7 cellular contexts compared by ENCODE assay signal in the genomic region with DNA sequence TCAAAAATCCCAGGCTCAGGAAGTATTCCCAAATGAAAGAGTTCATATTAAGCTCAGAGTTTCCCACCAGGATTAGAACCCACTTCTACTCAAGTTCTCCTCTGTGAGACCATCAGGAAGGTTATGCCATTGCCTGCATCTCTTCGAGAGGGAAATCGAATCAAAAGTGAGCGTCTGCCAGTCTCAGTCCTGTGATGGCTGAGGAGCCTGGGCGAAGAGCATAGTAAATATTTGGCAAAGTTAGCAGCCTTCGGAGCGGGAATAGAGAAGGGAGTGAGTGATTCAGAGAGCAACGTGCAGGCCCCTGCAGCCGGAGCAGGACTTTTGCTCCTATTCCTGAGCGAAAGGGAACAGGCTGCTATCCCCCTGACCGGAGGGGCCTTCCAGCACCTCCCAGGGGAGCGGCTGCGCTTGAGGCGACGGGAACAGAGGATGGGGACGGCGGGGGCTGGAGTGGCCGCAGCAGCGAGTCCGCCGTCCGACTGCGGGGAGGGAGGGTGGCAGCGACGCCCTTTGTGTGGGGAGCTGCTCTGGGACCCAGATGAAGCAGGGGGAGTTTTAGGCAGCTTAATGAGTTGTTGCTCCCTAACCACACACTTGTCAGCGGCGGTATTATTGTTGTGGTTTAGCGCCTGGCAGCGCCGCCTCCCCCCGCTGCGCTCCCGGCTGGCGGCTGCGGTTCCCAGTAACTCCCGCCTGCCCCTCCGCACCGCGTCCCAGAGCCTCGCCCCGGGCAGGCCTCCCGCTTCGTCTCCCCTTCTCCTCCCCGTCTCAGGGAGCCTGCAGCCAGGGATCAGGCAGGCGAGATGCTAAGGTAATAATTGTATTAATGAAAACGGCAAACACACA. TPM values are rescaled to one million over a fixed set of nuclear protein-coding genes. Genes with fewer than 3 reads are reported as not detected.
DNase-seq lines count a peak whose midpoint lies in the region; ATAC-seq and TF ChIP-seq lines count a peak whose summit lies in the region.

No MANE protein-coding gene starts in this region.

- intact Hi-C loops in ovary (cut with DNase I) = no loop called here

- no peaks in the 10 kb centered on the region for H3K9me3 ChIP-seq in gastroesophageal sphincter
- no peaks in the 10 kb centered on the region for H3K9me3 ChIP-seq in ovary

- peak; percentile 54 for DNase-seq in GM03348 (ENCODE audit: low spot score)
- peak; percentile 24 for DNase-seq in activated CD8-positive, alpha-beta memory T cell treated with anti-CD3 and anti-CD28 coated beads, Interleukin-2, amount 50 U/mL, for 4 hours
- DNase-seq in ovary = peak in 3 of 5 donors; percentile 22 to 40 (median 23)
- DNase-seq in SKM-1 treated with dmso at 0.1 percent for 144 hours (lab: John Stamatoyannopoulos, UW; ENCODE audit: unreplicated experiment) = no peak

- H3K4me3 ChIP-seq in gastroesophageal sphincter = peak overlapping the region; percentile 4 to 50
- H3K4me3 ChIP-seq in ovary = peak overlapping the region; percentile 41

- no peak for TF ChIP-seq CTCF in gastroesophageal sphincter (IDR thresholded peaks at IDR 0.05)
- no peak for TF ChIP-seq CTCF in ovary (IDR thresholded peaks at IDR 0.05)

- peak; percentile 64 for ATAC-seq in HG03432 (IDR thresholded peaks at IDR 0.05; ENCODE audit: unreplicated experiment)
- ATAC-seq in gastroesophageal sphincter = peak; percentile 37
- ATAC-seq in GM18909 (IDR thresholded peaks at IDR 0.05; ENCODE audit: poor library complexity, unreplicated experiment) = no peak

- H3K36me3 ChIP-seq in gastroesophageal sphincter (no peaks in the 10 kb centered on the region), ovary (no peaks in the 10 kb centered on the region)

- TF ChIP-seq EP300 in gastroesophageal sphincter (IDR thresholded peaks at IDR 0.05) = no peak
- TF ChIP-seq EP300 in ovary (IDR thresholded peaks at IDR 0.05) = no peak

- TF ChIP-seq POLR2A in gastroesophageal sphincter (IDR thresholded peaks at IDR 0.05) (no peak), ovary (IDR thresholded peaks at IDR 0.05) (no peak)

- WGBS in gastroesophageal sphincter (ENCODE audit: low coverage in 1 of 2), 2 donors = 0% methylated on average over 9 of the region's 45 CpGs
- 0 to 1% (median 1%) methylated on average over 45 of the region's 45 CpGs for WGBS in ovary, 3 donors

- H3K4me1 ChIP-seq in gastroesophageal sphincter = peaks cover 0 to 18% (median 6%) of the 10 kb centered on the region in 3 donors
- no peaks in the 10 kb centered on the region for H3K4me1 ChIP-seq in ovary (ENCODE audit: insufficient read depth)

- H3K27ac ChIP-seq in gastroesophageal sphincter = peak overlapping the region in 3 of 4 donors; percentile 26 to 48 (median 29)
- H3K27ac ChIP-seq in ovary = peak overlapping the region in 1 of 2 donors; percentile 13

- H3K27me3 ChIP-seq in gastroesophageal sphincter (peaks cover 90% of the 10 kb centered on the region), ovary (no peaks in the 10 kb centered on the region)

RNA-seq across cellular contexts. Expression of a gene that starts 21.7 kb away (rescaled TPM):
- total RNA-seq in gastroesophageal sphincter (1 to 10 TPM in 3 of 4 donors, under 1 TPM in 1; 0.66 to 2.4 (median 1.8) TPM), ovary (1 to 10 TPM in 6 of 7 donors, not detected in 1; 1.1 to 7.0 (median 4.2) TPM)
- 1 to 10 TPM; 3.3 to 5.1 TPM for polyA plus RNA-seq in ovary

RNA-seq across cellular contexts. Expression of a gene that starts 34.0 kb away (rescaled TPM):
- 1 to 10 TPM in 2 of 4 donors, under 1 TPM in 1, not detected in 1; 0.58 to 3.2 (median 1.2) TPM for total RNA-seq in gastroesophageal sphincter
- total RNA-seq in ovary = 10 to 100 TPM in 1 of 7 donors, 1 to 10 TPM in 3, under 1 TPM in 2, not detected in 1; 0.38 to 27.1 (median 1.8) TPM
- polyA plus RNA-seq in ovary = under 1 TPM; 0.30 to 0.48 TPM

RNA-seq across cellular contexts. Expression of a gene that starts 44.1 kb away (rescaled TPM):
- total RNA-seq in gastroesophageal sphincter = 10 to 100 TPM in 3 of 4 donors, 1 to 10 TPM in 1; 9.8 to 38.4 (median 22.4) TPM
- total RNA-seq in ovary = 10 to 100 TPM in 4 of 7 donors, 1 to 10 TPM in 3; 7.3 to 28.4 (median 11.2) TPM
- polyA plus RNA-seq in ovary = 10 to 100 TPM; 40.7 to 46.6 TPM

RNA-seq across cellular contexts. Expression of a gene that starts 44.3 kb away (rescaled TPM):
- total RNA-seq in gastroesophageal sphincter (10 to 100 TPM in 1 of 4 donors, 1 to 10 TPM in 3; 4.6 to 15.3 (median 7.4) TPM), ovary (10 to 100 TPM in 1 of 7 donors, 1 to 10 TPM in 6; 1.3 to 30.1 (median 3.0) TPM)
- polyA plus RNA-seq in ovary = 10 to 100 TPM in 1 of 2 donors, 1 to 10 TPM in 1; 2.3 to 10.4 TPM

RNA-seq across cellular contexts. Expression of a gene that starts 44.5 kb away (rescaled TPM):
- total RNA-seq in gastroesophageal sphincter (1 to 10 TPM; 2.7 to 7.5 (median 4.0) TPM), ovary (10 to 100 TPM in 3 of 7 donors, 1 to 10 TPM in 4; 2.3 to 14.7 (median 8.1) TPM)
- polyA plus RNA-seq in ovary = 10 to 100 TPM in 1 of 2 donors, 1 to 10 TPM in 1; 5.1 to 18.8 TPM
